Comparison of ENCODE assay signal across 33 cellular contexts in the genomic region with DNA sequence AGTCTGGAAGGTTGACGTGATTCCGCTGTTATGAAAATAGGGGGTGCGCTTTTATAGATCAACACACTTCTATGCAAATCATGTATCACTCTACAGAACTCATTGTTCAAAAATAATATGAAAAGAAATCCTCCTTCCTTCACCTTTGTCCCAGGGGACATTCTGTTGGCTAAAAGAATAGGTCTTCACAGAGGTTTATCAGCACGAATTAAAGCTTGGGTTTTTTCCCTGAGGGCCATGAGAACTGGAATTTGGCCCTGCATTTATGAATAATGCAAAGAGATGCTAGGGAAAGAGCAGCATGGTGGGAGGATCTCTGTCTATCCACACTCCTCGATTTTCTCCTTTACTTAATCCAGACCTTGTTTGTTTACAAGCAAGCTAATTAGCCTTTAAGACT.
"Had no signal": no experiment of that assay in that cellular context is flagged by ENCODE, and none has a peak within 500 bp of the region (broad histone marks: within the 10 kb centered on the region; RNA-seq: fewer than 3 reads in every experiment).

No MANE protein-coding gene starts in this region.

- H3K36me3 ChIP-seq: adrenal gland had no signal

- DNase-seq: activated B cell treated with CpG ODN at 0.5 μM for 24 hours; activated CD4-positive, alpha-beta memory T cell treated with anti-CD3 and anti-CD28 coated beads for 36 hours; activated CD4-positive, alpha-beta T cell treated with anti-CD3 and anti-CD28 coated beads for 4 hours; activated CD4-positive, alpha-beta T cell treated with anti-CD3 and anti-CD28 coated beads, Interleukin-2, amount 50 U/mL, for 1 hour; activated CD4-positive, CD25-positive, alpha-beta regulatory T cell treated with anti-CD3 and anti-CD28 coated beads, Interleukin-2, amount 50 U/mL, for 72 hours; activated CD8-positive, alpha-beta memory T cell treated with anti-CD3 and anti-CD28 coated beads, Interleukin-2, amount 50 U/mL, for 4 hours; activated gamma-delta T cell treated with Interleukin-2 at 50 U/mL for 16 hours; activated naive CD4-positive, alpha-beta T cell treated with anti-CD3 and anti-CD28 coated beads for 36 hours; activated T-cell treated with anti-CD3 and anti-CD28 coated beads for 4 hours; activated T-cell treated with anti-CD3 and anti-CD28 coated beads, Interleukin-2, amount 50 U/mL, for 4 hours; adrenal gland; caudate nucleus; cerebellar nuclear complex; NCI-H1092 treated with DMSO at 0.1 percent for 48 hours; NCI-H1417 treated with DMSO at 0.1 percent for 48 hours; NCI-H187 treated with DMSO at 0.1 percent for 48 hours; NCI-H2081; NCI-H2171 treated with DMSO at 0.1 percent for 48 hours; NCI-H2227 treated with DMSO at 0.1 percent for 48 hours; NCI-H446; NCI-H510A treated with DMSO at 0.1 percent for 48 hours; NCI-H748 treated with DMSO at 0.1 percent for 48 hours; OCI-M1; Right ventricle myocardium superior; SW 1271; T-helper 1 cell; T-helper 2 cell; T-helper 9 cell had no signal

- H3K27me3 ChIP-seq: adrenal gland had no signal

- H3K27ac ChIP-seq: adrenal gland, KMS-11, VCaP had no signal

- H3K4me3 ChIP-seq: adrenal gland had no signal

- H3K9ac ChIP-seq: KMS-11 had no signal

- H3K4me2 ChIP-seq: KMS-11 had no signal

- ATAC-seq: activated naive CD4-positive, alpha-beta T cell treated with anti-CD3 and anti-CD28 coated beads, Interleukin-2, amount 50 U/mL, for 72 hours; activated T-cell treated with anti-CD3 and anti-CD28 coated beads, Interleukin-2, amount 50 U/mL, for 4 hours had no signal

- H3K9me3 ChIP-seq: adrenal gland had no signal

- H3K4me1 ChIP-seq: adrenal gland had no signal

- FAIRE-seq: bronchial epithelial cell, colon had no signal
